In genomic region chr16:17466876-17467275, GRCh38 we compare ENCODE assay signal across 19 cellular contexts. TPM values are rescaled to one million over a fixed set of nuclear protein-coding genes. Genes with fewer than 3 reads are reported as not detected.
DNase-seq lines count a peak whose midpoint lies in the region; ATAC-seq, FAIRE-seq and TF ChIP-seq lines count a peak whose summit lies in the region.
"Had no signal": no experiment of that assay in that cellular context is flagged by ENCODE, and none has a peak within 500 bp of the region (broad histone marks: within the 10 kb centered on the region; RNA-seq: fewer than 3 reads in every experiment).

No MANE protein-coding gene starts in this region.

- no peak for TF ChIP-seq POLR2A in GM12891 (IDR thresholded peaks at IDR 0.05; ENCODE audit: low read depth, low read length)

- peak overlapping the region; percentile 89 to 100 (median 96) for H3K4me2 ChIP-seq in BLaER1 treated with 17β-estradiol and CSF1 and Interleukin-3, amounts not matched to agents 10 nM and 100 nM
- no peak overlapping the region for H3K4me2 ChIP-seq in mesenchymal stem cell (ENCODE audit: low read length, poor library complexity, severe bottlenecking)

- H4K91ac ChIP-seq in mesenchymal stem cell (ENCODE audit: low read length) = no peak overlapping the region

- intact Hi-C loops in ascending aorta (cut with DNase I) = loop anchor here (5.0 kb wide), 2 partner anchors 260 to 275 kb away; no protein-coding TSS in a partner anchor

- no peak for TF ChIP-seq CTCF in ascending aorta (IDR thresholded peaks at IDR 0.05)

- no peak overlapping the region for H2BK5ac ChIP-seq in mesenchymal stem cell (ENCODE audit: low read depth, low read length, poor library complexity, severe bottlenecking)

- H2BK12ac ChIP-seq in mesenchymal stem cell (ENCODE audit: low read length in 2 of 2) = no peak overlapping the region

- H3K27ac Mint-ChIP-seq in activated T-helper 17 cell treated with anti-CD3 and anti-CD28 coated beads, Interleukin-2, amount 50 U/mL, for 72 hours = no peak overlapping the region
- H3K27ac Mint-ChIP-seq: activated B cell treated with CpG ODN at 0.5 μM for 24 hours had no signal

- no peak for ATAC-seq in activated T-helper 17 cell treated with anti-CD3 and anti-CD28 coated beads, Interleukin-2, amount 50 U/mL, for 72 hours (replicated peaks)
- ATAC-seq: Panc1, pancreas had no signal

- H3K9me3 ChIP-seq in BLaER1 treated with 17β-estradiol and CSF1 and Interleukin-3, amounts not matched to agents 10 nM and 100 nM (replicated peaks in 1 of 11) = no peaks in the 10 kb centered on the region
- H3K9me3 ChIP-seq in mesenchymal stem cell (ENCODE audit: control insufficient read depth, low read length) = no peaks in the 10 kb centered on the region
- H3K9me3 ChIP-seq in ascending aorta = no peaks in the 10 kb centered on the region
- H3K9me3 ChIP-seq: BE2C, mucosa of descending colon, pancreas, thoracic aorta had no signal

- H2BK120ac ChIP-seq in mesenchymal stem cell (ENCODE audit: low read depth, low read length) = no peak overlapping the region

- no peak for DNase-seq in GM12891 (ENCODE audit: insufficient read length, low spot score)
- no peak for DNase-seq in mesenchymal stem cell
- no peak for DNase-seq in AG08396 (ENCODE audit: low spot score)
- no peak for DNase-seq in NCI-H446 treated with DMSO at 0.1 percent for 48 hours (lab: John Stamatoyannopoulos, UW)
- DNase-seq in NCI-H1048 (lab: John Stamatoyannopoulos, UW) = no peak
- DNase-seq in ascending aorta (ENCODE audit: low spot score in 2 of 2) = no peak
- DNase-seq: activated B cell treated with CpG ODN at 0.5 μM for 24 hours; BE2C; DMS153; effector memory CD4-positive, alpha-beta T cell; mucosa of descending colon; NCI-H2107; NCI-H69; pancreas; stimulated activated CD4-positive, alpha-beta T cell treated with anti-CD3 and anti-CD28 coated beads, Interleukin-4, amount 100 ng/mL, for 4 hours had no signal

- no peaks in the 10 kb centered on the region for H3K79me1 ChIP-seq in mesenchymal stem cell (replicated peaks; ENCODE audit: low read length, poor library complexity, severe bottlenecking)

- 60% methylated on average over 7 of the region's 8 CpGs for WGBS in mesenchymal stem cell

- H3K14ac ChIP-seq in mesenchymal stem cell (ENCODE audit: low read length in 2 of 2) = no peak overlapping the region

- peak overlapping the region in 9 of 11 experiments; percentile 2 to 94 (median 90); a peak in 16 of 22 replicates for H3K27ac ChIP-seq in BLaER1 treated with 17β-estradiol and CSF1 and Interleukin-3, amounts not matched to agents 10 nM and 100 nM
- H3K27ac ChIP-seq in mesenchymal stem cell (ENCODE audit: low read length, poor library complexity, severe bottlenecking) = no peak overlapping the region
- no peak overlapping the region for H3K27ac ChIP-seq in ascending aorta
- H3K27ac ChIP-seq: pancreas, thoracic aorta had no signal

- H3K9me3 Mint-ChIP-seq in activated T-helper 17 cell treated with anti-CD3 and anti-CD28 coated beads, Interleukin-2, amount 50 U/mL, for 72 hours = no peaks in the 10 kb centered on the region
- H3K9me3 Mint-ChIP-seq: activated B cell treated with CpG ODN at 0.5 μM for 24 hours had no signal

- H3K9ac ChIP-seq in BLaER1 treated with 17β-estradiol and CSF1 and Interleukin-3, amounts not matched to agents 10 nM and 100 nM = peak overlapping the region; percentile 28 to 96 (median 90); a peak in 21 of 22 replicates
- H3K9ac ChIP-seq in mesenchymal stem cell (ENCODE audit: low read length) = peak overlapping the region; percentile 40

- no peak overlapping the region for H4K8ac ChIP-seq in mesenchymal stem cell (ENCODE audit: low read length)

- H2AFZ ChIP-seq in mesenchymal stem cell (ENCODE audit: low read depth, low read length) = no peak overlapping the region

- H2BK15ac ChIP-seq in mesenchymal stem cell (ENCODE audit: low read depth, poor library complexity, severe bottlenecking) = no peak overlapping the region

- peaks cover 48% of the 10 kb centered on the region for H3K4me1 Mint-ChIP-seq in activated T-helper 17 cell treated with anti-CD3 and anti-CD28 coated beads, Interleukin-2, amount 50 U/mL, for 72 hours

- H4K20me1 ChIP-seq in BLaER1 treated with 17β-estradiol and CSF1 and Interleukin-3, amounts not matched to agents 10 nM and 100 nM = peaks cover 0 to 66% (median 33%) of the 10 kb centered on the region in 11 experiments; a peak in 15 of 22 replicates

- no peaks in the 10 kb centered on the region for H3K27me3 Mint-ChIP-seq in activated T-helper 17 cell treated with anti-CD3 and anti-CD28 coated beads, Interleukin-2, amount 50 U/mL, for 72 hours
- H3K27me3 Mint-ChIP-seq: activated B cell treated with CpG ODN at 0.5 μM for 24 hours had no signal

- peak overlapping the region; percentile 8 to 99 (median 95); a peak in 18 of 20 replicates for H3K4me3 ChIP-seq in BLaER1 treated with 17β-estradiol and CSF1 and Interleukin-3, amounts not matched to agents 10 nM and 100 nM
- H3K4me3 ChIP-seq in mesenchymal stem cell (ENCODE audit: insufficient read depth in 1 of 2, low read depth in 1 of 2, low read length in 2 of 2) = no peak overlapping the region
- H3K4me3 ChIP-seq in ascending aorta = no peak overlapping the region
- H3K4me3 ChIP-seq: mucosa of descending colon, pancreas, thoracic aorta had no signal

- peaks cover 50% of the 10 kb centered on the region for H3K36me3 Mint-ChIP-seq in activated T-helper 17 cell treated with anti-CD3 and anti-CD28 coated beads, Interleukin-2, amount 50 U/mL, for 72 hours (ENCODE audit: low read depth)

- FAIRE-seq in GM12891 (lab: Jason Lieb, UNC) = peak; percentile 43
- FAIRE-seq: pancreas had no signal

- H3K36me3 ChIP-seq in BLaER1 treated with 17β-estradiol and CSF1 and Interleukin-3, amounts not matched to agents 10 nM and 100 nM = peaks cover 0 to 41% (median 5%) of the 10 kb centered on the region in 11 experiments; a peak in 11 of 22 replicates
- H3K36me3 ChIP-seq in mesenchymal stem cell (ENCODE audit: control insufficient read depth in 1 of 2, insufficient read depth in 2 of 2, low read depth in 1 of 2, low read length in 2 of 2) = peaks cover 0 to 12% of the 10 kb centered on the region in 2 experiments
- H3K36me3 ChIP-seq in ascending aorta = no peaks in the 10 kb centered on the region
- H3K36me3 ChIP-seq: BE2C, pancreas, thoracic aorta had no signal

- no peak overlapping the region for H3K23ac ChIP-seq in mesenchymal stem cell (ENCODE audit: low read length in 2 of 2)

- H3K4me1 ChIP-seq in BLaER1 treated with 17β-estradiol and CSF1 and Interleukin-3, amounts not matched to agents 10 nM and 100 nM = peaks cover 66 to 87% (median 77%) of the 10 kb centered on the region in 10 experiments
- H3K4me1 ChIP-seq in mesenchymal stem cell (ENCODE audit: control insufficient read depth, insufficient read depth, low read depth, low read length) (peaks cover 6% of the 10 kb centered on the region), ascending aorta (peaks cover 2 to 18% of the 10 kb centered on the region in 2 donors)
- H3K4me1 ChIP-seq: BE2C had no signal

- no peak overlapping the region for H2AK5ac ChIP-seq in mesenchymal stem cell (ENCODE audit: low read length, severe bottlenecking)

- H3K4ac ChIP-seq in mesenchymal stem cell (ENCODE audit: low read depth in 1 of 2, low read length in 2 of 2) = no peak overlapping the region

- peaks cover 0 to 12% (median 0%) of the 10 kb centered on the region in 11 experiments; a peak in 3 of 22 replicates for H3K27me3 ChIP-seq in BLaER1 treated with 17β-estradiol and CSF1 and Interleukin-3, amounts not matched to agents 10 nM and 100 nM
- peaks cover 0 to 41% of the 10 kb centered on the region in 2 experiments for H3K27me3 ChIP-seq in mesenchymal stem cell (ENCODE audit: control insufficient read depth in 1 of 2, insufficient read depth in 1 of 2, low read length in 2 of 2)
- no peaks in the 10 kb centered on the region for H3K27me3 ChIP-seq in ascending aorta
- H3K27me3 ChIP-seq: pancreas had no signal

- peak overlapping the region; percentile 90 for H3K4me3 Mint-ChIP-seq in activated T-helper 17 cell treated with anti-CD3 and anti-CD28 coated beads, Interleukin-2, amount 50 U/mL, for 72 hours

- H3K18ac ChIP-seq in mesenchymal stem cell (ENCODE audit: low read depth in 1 of 2, low read length in 2 of 2) = no peak overlapping the region

TF ChIP-seq in GM12891, 5 proteins besides CTCF, POLR2A, EP300 and RAD21:
- TF ChIP-seq POLR2AphosphoS5 (IDR thresholded peaks at IDR 0.05; ENCODE audit: low read depth, low read length) = no peak
- TF ChIP-seq TAF1 (IDR thresholded peaks at IDR 0.05; ENCODE audit: low read depth, low read length) = no peak
- no peak for TF ChIP-seq POU2F2 (IDR thresholded peaks at IDR 0.05; ENCODE audit: low read depth, low read length)
- no peak for TF ChIP-seq SPI1 (IDR thresholded peaks at IDR 0.05; ENCODE audit: low read depth, low read length)
- no peak for TF ChIP-seq PAX5 (IDR thresholded peaks at IDR 0.05; ENCODE audit: insufficient read depth, low read length, severe bottlenecking)
TF ChIP-seq in GM12891: peak in this region for 0.

RNA-seq across cellular contexts. Expression of gene XYLT1, which starts 3.9 kb away (rescaled TPM):
- polyA plus RNA-seq in GM12891 (2012; ENCODE audit: low read depth, missing spikeins) = 5.8 TPM
- total RNA-seq in activated T-helper 17 cell treated with anti-CD3 and anti-CD28 coated beads, Interleukin-2, amount 50 U/mL, for 72 hours = 10 to 100 TPM; 21.4 to 22.6 TPM
- polyA plus RNA-seq in mesenchymal stem cell (2013, experiment 1 of 2) = 0.01 TPM
- 0.03 TPM for polyA plus RNA-seq in mesenchymal stem cell (2013, experiment 2 of 2)
- total RNA-seq in ascending aorta = 6.7 TPM

Comparison
In these comparisons a context has a peak if more than half of its experiments do, and no peak if none do; other contexts are left out.
1. H3K27ac ChIP-seq: peak in BLaER1 treated with 17β-estradiol and CSF1 and Interleukin-3, amounts not matched to agents 10 nM and 100 nM (9 of 11); none in mesenchymal stem cell (single experiment) and ascending aorta (0 of 2).
2. H3K4me3 ChIP-seq: peak in BLaER1 treated with 17β-estradiol and CSF1 and Interleukin-3, amounts not matched to agents 10 nM and 100 nM (10 of 10); none in mesenchymal stem cell (0 of 2) and ascending aorta (0 of 2).